2 cellular contexts compared by ENCODE assay signal in genomic region chr20:33863440-33864323, GRCh38.
TF ChIP-seq lines count a peak whose summit lies in the region.

No MANE protein-coding gene starts in this region.

TF ChIP-seq in GM23338, 12 proteins besides CTCF, POLR2A, EP300 and RAD21:
- TF ChIP-seq ZNF462 (CRISPR knock-in tag; IDR thresholded peaks at IDR 0.05) (no peak), POLR2AphosphoS5 (IDR thresholded peaks at IDR 0.05; ENCODE audit: low read depth) (no peak), EZH2 (IDR thresholded peaks at IDR 0.05; ENCODE audit: low read depth, unreplicated experiment) (no peak), EZH2phosphoT487 (IDR thresholded peaks at IDR 0.05; ENCODE audit: unreplicated experiment) (no peak), JUNB (IDR thresholded peaks at IDR 0.05; ENCODE audit: unreplicated experiment) (no peak), ZNF331 (CRISPR knock-in tag; IDR thresholded peaks at IDR 0.05; ENCODE audit: low read depth) (no peak), NANOG (IDR thresholded peaks at IDR 0.05; ENCODE audit: borderline replicate concordance) (no peak), CREB1 (CRISPR knock-in tag; IDR thresholded peaks at IDR 0.05; ENCODE audit: low read depth) (no peak), ETS1 (IDR thresholded peaks at IDR 0.05) (no peak), STAT1 (IDR thresholded peaks at IDR 0.05; ENCODE audit: unreplicated experiment) (no peak), ZNF114 (CRISPR knock-in tag; IDR thresholded peaks at IDR 0.05) (no peak), REST (IDR thresholded peaks at IDR 0.05; ENCODE audit: unreplicated experiment) (no peak)

TF ChIP-seq in H1, 55 proteins besides CTCF, POLR2A, EP300 and RAD21:
- TF ChIP-seq SRF (IDR thresholded peaks at IDR 0.05; ENCODE audit: low read depth, low read length), result no peak
- no peak for TF ChIP-seq EGR1 (IDR thresholded peaks at IDR 0.05; ENCODE audit: borderline replicate concordance, low read depth, low read length)
- TF ChIP-seq ATF2 (IDR thresholded peaks at IDR 0.05; ENCODE audit: low read length), result no peak
- no peak for TF ChIP-seq KDM1A (IDR thresholded peaks at IDR 0.05; ENCODE audit: borderline replicate concordance, low read length)
- TF ChIP-seq RBBP5 (IDR thresholded peaks at IDR 0.05; ENCODE audit: borderline replicate concordance, low read depth, low read length), result no peak
- no peak for TF ChIP-seq E2F6 (IDR thresholded peaks at IDR 0.05)
TF ChIP-seq in H1: peak in this region for 0.
